6 cellular contexts compared by ENCODE assay signal in the genomic region with DNA sequence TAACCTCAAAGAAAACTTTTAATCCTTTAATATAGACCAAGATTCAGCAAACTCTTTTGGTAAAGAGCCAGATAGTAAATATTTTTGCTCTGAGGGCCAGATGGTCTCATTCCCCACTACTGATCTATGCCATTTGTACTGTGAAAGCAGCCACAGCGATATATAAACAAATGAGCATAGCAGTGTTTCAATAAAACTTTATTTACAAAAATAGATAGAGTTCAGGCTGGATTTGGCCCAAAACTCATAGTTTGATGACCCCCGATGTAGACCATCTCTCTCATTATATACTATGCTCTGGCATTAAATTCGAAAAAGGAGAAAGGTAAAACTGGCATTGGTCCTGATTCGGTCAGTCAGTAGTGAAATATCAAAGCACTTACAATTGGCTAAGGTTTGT.
"Had no signal": no experiment of that assay in that cellular context is flagged by ENCODE, and none has a peak within 500 bp of the region (broad histone marks: within the 10 kb centered on the region; RNA-seq: fewer than 3 reads in every experiment).

No MANE protein-coding gene starts in this region.

- H3K4me1 Mint-ChIP-seq: GM23338, H9, IgD-negative memory B cell had no signal

- H2AFZ ChIP-seq: GM23338 had no signal

- H3K4me2 ChIP-seq: GM23338 had no signal

- H3K4me3 Mint-ChIP-seq: GM23338, H9, IgD-negative memory B cell had no signal

- H3K4me3 ChIP-seq: GM23338 had no signal

- ATAC-seq: GM23338 had no signal

- FAIRE-seq: H1, H54 had no signal

- H3K27ac Mint-ChIP-seq: GM23338, H9, IgD-negative memory B cell had no signal

- DNase-seq: H9, HCEC 1CT had no signal
